ENCODE assay signal across 9 cellular contexts in genomic region chr19:30718728-30719127, GRCh38.
A peak's percentile ranks its signal among the peaks of the same experiment; 100 is the strongest.
DNase-seq lines count a peak whose midpoint lies in the region; ATAC-seq and TF ChIP-seq lines count a peak whose summit lies in the region.
"Had no signal": no experiment of that assay in that cellular context is flagged by ENCODE, and none has a peak within 500 bp of the region (broad histone marks: within the 10 kb centered on the region; RNA-seq: fewer than 3 reads in every experiment).

No MANE protein-coding gene starts in this region.

- H3F3A ChIP-seq in MM.1S (ENCODE audit: insufficient read depth, low read length): no peaks in the 10 kb centered on the region

- H3K79me2 ChIP-seq in MM.1S (ENCODE audit: low read length) (no peaks in the 10 kb centered on the region), osteoblast (ENCODE audit: insufficient read depth, low read length) (no peaks in the 10 kb centered on the region)

- H3K36me3 ChIP-seq in MM.1S (replicated peaks; ENCODE audit: insufficient read depth, low read length) (no peaks in the 10 kb centered on the region), osteoblast (ENCODE audit: insufficient read depth, low read length) (no peaks in the 10 kb centered on the region)

- H3K27ac ChIP-seq in MM.1S (ENCODE audit: low read length): no peak overlapping the region
- H3K27ac ChIP-seq in osteoblast (ENCODE audit: low read depth, low read length): no peak overlapping the region

- peak overlapping the region; percentile 56 for H3K4me3 ChIP-seq in MM.1S (ENCODE audit: low read length)
- H3K4me3 ChIP-seq in fibroblast of the aortic adventitia (ENCODE audit: low read depth, low read length): peak overlapping the region; percentile 79
- H3K4me3 ChIP-seq in osteoblast (ENCODE audit: insufficient read depth, low read length): peak overlapping the region; percentile 72

- no peaks in the 10 kb centered on the region for H3K4me1 ChIP-seq in MM.1S (ENCODE audit: low read length)
- H3K4me1 ChIP-seq in osteoblast (ENCODE audit: insufficient read depth, low read length): peaks cover 3% of the 10 kb centered on the region

- no peak overlapping the region for H2AFZ ChIP-seq in MM.1S (ENCODE audit: low read length)
- H2AFZ ChIP-seq in osteoblast (ENCODE audit: low read length): peak overlapping the region; percentile 88

- TF ChIP-seq CTCF in MM.1S (IDR thresholded peaks at IDR 0.05; ENCODE audit: low read length) (no peak), fibroblast of the aortic adventitia (IDR thresholded peaks at IDR 0.05; ENCODE audit: insufficient read depth, low read length) (no peak), osteoblast (IDR thresholded peaks at IDR 0.05; ENCODE audit: extremely low read depth, low read depth, low read length) (no peak)

- no peaks in the 10 kb centered on the region for H3K9me3 ChIP-seq in MM.1S (replicated peaks; ENCODE audit: insufficient read depth, low read length)
- no peaks in the 10 kb centered on the region for H3K9me3 ChIP-seq in osteoblast (ENCODE audit: low read depth, low read length)

- H3K4me2 ChIP-seq in MM.1S (ENCODE audit: low read depth, low read length): peak overlapping the region; percentile 60; the same call in 1 of the 2 replicates
- peak overlapping the region; percentile 86 for H3K4me2 ChIP-seq in osteoblast (ENCODE audit: insufficient read depth, low read length)

- H4K20me1 ChIP-seq in MM.1S (ENCODE audit: insufficient read depth, low read length) (no peaks in the 10 kb centered on the region), osteoblast (ENCODE audit: insufficient read depth, low read length) (no peaks in the 10 kb centered on the region)

- no peak overlapping the region for H3K9ac ChIP-seq in MM.1S (ENCODE audit: low read length)

- ATAC-seq in GM18873 (IDR thresholded peaks at IDR 0.05; ENCODE audit: low FRiP score, unreplicated experiment): no peak

- DNase-seq in AG08395 (ENCODE audit: low spot score) (peak; percentile 11), MM.1S (no peak), fibroblast of the aortic adventitia (ENCODE audit: low read depth) (no peak), osteoblast (ENCODE audit: insufficient read length, low spot score, missing footprints) (no peak), cerebellar nuclear complex (lab: John Stamatoyannopoulos, UW) (no peak), NCI-H1105 treated with DMSO at 0.1 percent for 48 hours (lab: John Stamatoyannopoulos, UW) (no peak), cortex of kidney (lab: John Stamatoyannopoulos, UW) (no peak)
- DNase-seq: NCI-H2227 treated with DMSO at 0.1 percent for 48 hours had no signal

- no peaks in the 10 kb centered on the region for H3K9me2 ChIP-seq in MM.1S (replicated peaks; ENCODE audit: insufficient read depth, low read length)

- peaks cover 68% of the 10 kb centered on the region for H3K27me3 ChIP-seq in MM.1S (replicated peaks; ENCODE audit: insufficient read depth, low read length)
- H3K27me3 ChIP-seq in osteoblast (ENCODE audit: insufficient read depth, low read length): no peaks in the 10 kb centered on the region
